11 cellular contexts compared by ENCODE assay signal in genomic region chr7:130350945-130351663, GRCh38. TPM values are rescaled to one million over a fixed set of nuclear protein-coding genes. Genes with fewer than 3 reads are reported as not detected.
DNase-seq lines count a peak whose midpoint lies in the region; ATAC-seq, FAIRE-seq and TF ChIP-seq lines count a peak whose summit lies in the region.
"Had no signal": no experiment of that assay in that cellular context is flagged by ENCODE, and none has a peak within 500 bp of the region (broad histone marks: within the 10 kb centered on the region; RNA-seq: fewer than 3 reads in every experiment).

No MANE protein-coding gene starts in this region.

- H3K36me3 ChIP-seq in astrocyte (ENCODE audit: insufficient read depth, low read length) (no peaks in the 10 kb centered on the region), HepG2 (replicated peaks in 1 of 2; ENCODE audit: control insufficient read depth in 1 of 2, insufficient read depth in 2 of 2, low read length in 2 of 2) (no peaks in the 10 kb centered on the region), upper lobe of left lung (no peaks in the 10 kb centered on the region)

- H3K36me3 Mint-ChIP-seq in activated CD4-positive, alpha-beta T cell treated with anti-CD3 and anti-CD28 coated beads, Interleukin-2, amount 10 ng/mL, durations not matched to agents 7 days and 5 days (ENCODE audit: low read depth) = no peaks in the 10 kb centered on the region
- H3K36me3 Mint-ChIP-seq in astrocyte (ENCODE audit: low read depth, unreplicated experiment) = no peaks in the 10 kb centered on the region

- H3K9me3 ChIP-seq in astrocyte (ENCODE audit: insufficient read depth, low read depth, low read length) (no peaks in the 10 kb centered on the region), HepG2 (ENCODE audit: low read length) (no peaks in the 10 kb centered on the region), upper lobe of left lung (no peaks in the 10 kb centered on the region)

- H3K9ac ChIP-seq in astrocyte (ENCODE audit: low read length) (no peak overlapping the region), HepG2 (ENCODE audit: insufficient read depth, low read depth, low read length) (peak overlapping the region; percentile 7; the same call in 1 of the 2 replicates)

- TF ChIP-seq CTCF in astrocyte (IDR thresholded peaks at IDR 0.05; ENCODE audit: insufficient read depth, low read depth, low read length) (no peak), HepG2 (CRISPR knock-in tag; IDR thresholded peaks at IDR 0.05) (no peak), upper lobe of left lung (IDR thresholded peaks at IDR 0.05) (no peak)

- H3K4me2 ChIP-seq in astrocyte (ENCODE audit: low read length) (peak overlapping the region; percentile 90), HepG2 (ENCODE audit: low read depth, low read length) (peak overlapping the region; percentile 57)

- peak overlapping the region; percentile 13 for H2AFZ ChIP-seq in astrocyte (ENCODE audit: low read depth, low read length)
- H2AFZ ChIP-seq in HepG2 (ENCODE audit: low read length) = no peak overlapping the region

- no peak for TF ChIP-seq RAD21 in HepG2 (CRISPR knock-in tag; IDR thresholded peaks at IDR 0.05)

- no peaks in the 10 kb centered on the region for H3K9me3 Mint-ChIP-seq in activated CD4-positive, alpha-beta T cell treated with anti-CD3 and anti-CD28 coated beads, Interleukin-2, amount 10 ng/mL, durations not matched to agents 7 days and 5 days
- H3K9me3 Mint-ChIP-seq in astrocyte (ENCODE audit: unreplicated experiment) = no peaks in the 10 kb centered on the region

- H3K27ac ChIP-seq in astrocyte (ENCODE audit: low read depth, low read length) (no peak overlapping the region), HepG2 (ENCODE audit: extremely low read length, insufficient read depth, low read length) (no peak overlapping the region), upper lobe of left lung (peak overlapping the region; percentile 10 to 58 (median 35))

- H3K4me3 Mint-ChIP-seq in activated CD4-positive, alpha-beta T cell treated with anti-CD3 and anti-CD28 coated beads, Interleukin-2, amount 10 ng/mL, durations not matched to agents 7 days and 5 days = no peak overlapping the region
- H3K4me3 Mint-ChIP-seq in astrocyte (ENCODE audit: unreplicated experiment) = no peak overlapping the region

- no peaks in the 10 kb centered on the region for H3K27me3 Mint-ChIP-seq in activated CD4-positive, alpha-beta T cell treated with anti-CD3 and anti-CD28 coated beads, Interleukin-2, amount 10 ng/mL, durations not matched to agents 7 days and 5 days
- H3K27me3 Mint-ChIP-seq in astrocyte (ENCODE audit: low read depth, unreplicated experiment) = peaks cover 8% of the 10 kb centered on the region

- peak; percentile 74 for ATAC-seq in HepG2
- ATAC-seq in upper lobe of left lung (ENCODE audit: low FRiP score in 2 of 2) = peak in 1 of 2 donors; percentile 28
- ATAC-seq in HG03025 (IDR thresholded peaks at IDR 0.05; ENCODE audit: low FRiP score, unreplicated experiment) = no peak
- ATAC-seq in GM18858 (IDR thresholded peaks at IDR 0.05; ENCODE audit: unreplicated experiment) = no peak

- peak overlapping the region; percentile 51 for H3K27ac Mint-ChIP-seq in activated CD4-positive, alpha-beta T cell treated with anti-CD3 and anti-CD28 coated beads, Interleukin-2, amount 10 ng/mL, durations not matched to agents 7 days and 5 days
- peak overlapping the region; percentile 70 for H3K27ac Mint-ChIP-seq in astrocyte (ENCODE audit: unreplicated experiment)

- H3K4me1 ChIP-seq in astrocyte (ENCODE audit: insufficient read depth, low read length) (peaks cover 30% of the 10 kb centered on the region), HepG2 (ENCODE audit: insufficient read depth, low read length) (peaks cover 32% of the 10 kb centered on the region), upper lobe of left lung (peaks cover 4 to 11% (median 7%) of the 10 kb centered on the region in 4 donors)

- 4% methylated on average over 10 of the region's 17 CpGs for WGBS in HepG2 (ENCODE audit: low lambda C conversion rate)
- WGBS in upper lobe of left lung, 2 donors = 54 to 58% methylated on average over 16 to 17 of the region's 17 CpGs

- H3K27me3 ChIP-seq in astrocyte (ENCODE audit: insufficient read depth, low read length) = no peaks in the 10 kb centered on the region
- H3K27me3 ChIP-seq in HepG2 (ENCODE audit: control insufficient read depth in 1 of 2, insufficient read depth in 2 of 2, low read length in 2 of 2) = peaks cover 5 to 19% of the 10 kb centered on the region in 2 experiments; a peak in 4 of 5 replicates
- no peaks in the 10 kb centered on the region for H3K27me3 ChIP-seq in upper lobe of left lung

- CTCF ChIA-PET in activated CD4-positive, alpha-beta T cell treated with anti-CD3 and anti-CD28 coated beads, Interleukin-2, amount 10 ng/mL, durations not matched to agents 7 days and 5 days (lab: Charles Lee) = interaction anchor here (1.1 kb wide), 1 partner anchor 18 kb away, joined by 4 read pairs; no protein-coding TSS in a partner anchor
- CTCF ChIA-PET in HepG2 (lab: Yijun Ruan, JAX; ENCODE audit: low intra/inter-chr PET ratio, low total read pairs) = no interaction called here

- no TSS peak for BruUV-seq in HepG2 (replicated peaks; lab: Mats Ljungman, UMichigan)

- H3K4me1 Mint-ChIP-seq in activated CD4-positive, alpha-beta T cell treated with anti-CD3 and anti-CD28 coated beads, Interleukin-2, amount 10 ng/mL, durations not matched to agents 7 days and 5 days = peaks cover 13% of the 10 kb centered on the region
- H3K4me1 Mint-ChIP-seq in astrocyte (ENCODE audit: low read depth, unreplicated experiment) = peaks cover 43% of the 10 kb centered on the region

- TF ChIP-seq EP300 in HepG2 (IDR thresholded peaks at IDR 0.05; ENCODE audit: low read depth in 2 of 2, low read length in 2 of 2) = no peak
- no peak for TF ChIP-seq EP300 in HepG2 (CRISPR knock-in tag; IDR thresholded peaks at IDR 0.05; ENCODE audit: borderline replicate concordance)
- TF ChIP-seq EP300 in upper lobe of left lung (IDR thresholded peaks at IDR 0.05) = no peak

- intact Hi-C loops in HepG2 (cut with micrococcal nuclease; ENCODE audit: unreplicated experiment) = no loop called here

- TF ChIP-seq POLR2A in HepG2 (IDR thresholded peaks at IDR 0.05; ENCODE audit: insufficient read depth in 1 of 2, low read depth in 2 of 2, low read length in 2 of 2) (no peak), upper lobe of left lung (IDR thresholded peaks at IDR 0.05) (no peak)

- H4K20me1 ChIP-seq in astrocyte (ENCODE audit: insufficient read depth, low read length) = no peaks in the 10 kb centered on the region
- H4K20me1 ChIP-seq in HepG2 (ENCODE audit: insufficient read depth, low read length) = no peaks in the 10 kb centered on the region

- H3K79me2 ChIP-seq in astrocyte (ENCODE audit: insufficient read depth, low read length) = no peaks in the 10 kb centered on the region
- H3K79me2 ChIP-seq in HepG2 (ENCODE audit: insufficient read depth, low read length) = no peaks in the 10 kb centered on the region

- no peak for DNase-seq in activated CD4-positive, alpha-beta T cell treated with anti-CD3 and anti-CD28 coated beads, Interleukin-2, amount 10 ng/mL, durations not matched to agents 7 days and 5 days
- DNase-seq in activated CD4-positive, alpha-beta T cell treated with anti-CD3 and anti-CD28 coated beads, Interleukin-2, amount 50 U/mL, for 1 hour = no peak
- no peak for DNase-seq in astrocyte (ENCODE audit: low read depth)
- DNase-seq in HepG2 (ENCODE audit: low spot score) = peak; percentile 31
- DNase-seq in upper lobe of left lung = peak in 1 of 2 donors; percentile 11
- DNase-seq in activated CD4-positive, CD25-positive, alpha-beta regulatory T cell (lab: John Stamatoyannopoulos, UW) = no peak
- DNase-seq: kidney glomerular epithelial cell; NCI-H1048; stimulated activated CD4-positive, alpha-beta T cell treated with anti-CD3 and anti-CD28 coated beads, Interleukin-1b, Interleukin-23, amount 100 ng/mL, for 48 hours had no signal

- no peak overlapping the region for H3K4me3 ChIP-seq in astrocyte (ENCODE audit: insufficient read depth, low read depth, low read length)
- H3K4me3 ChIP-seq in HepG2 (replicated peaks in 1 of 3; ENCODE audit: insufficient read depth in 1 of 3, low read depth in 2 of 3, low read length in 3 of 3) = peak overlapping the region in 1 of 3 experiments; percentile 19; a peak in 1 of 6 replicates
- no peak overlapping the region for H3K4me3 ChIP-seq in upper lobe of left lung

- POLR2A ChIA-PET in activated CD4-positive, alpha-beta T cell treated with anti-CD3 and anti-CD28 coated beads, Interleukin-2, amount 10 ng/mL, durations not matched to agents 7 days and 5 days (lab: Charles Lee) = no interaction called here
- POLR2A ChIA-PET in HepG2 (lab: Yijun Ruan, JAX) = no interaction called here

- FAIRE-seq in astrocyte (lab: Jason Lieb, UNC) (no peak), HepG2 (lab: Jason Lieb, UNC) (no peak)

- in situ Hi-C loops in HepG2 (cut with HindIII; ENCODE audit: extremely low pct_ligation_motif_present, low pct_unique_long_range_greater_than_20kb) = no loop called here

RNA-seq across cellular contexts. Expression of gene CPA5, which starts 6.5 kb away (rescaled TPM):
- total RNA-seq in activated CD4-positive, alpha-beta T cell treated with anti-CD3 and anti-CD28 coated beads, Interleukin-2, amount 10 ng/mL, durations not matched to agents 7 days and 5 days = not detected
- total RNA-seq in astrocyte = not detected in 2 replicates
- total RNA-seq in HepG2 (2016; rRNA removed; fragmentation: Illumina TruSeq; extraction: Trizol) = not detected in 2 replicates
- not detected in 2 replicates for total RNA-seq in HepG2 (2016; cell fraction: cytosol; rRNA removed; fragmentation: Illumina TruSeq; extraction: Trizol; ENCODE audit: low read depth)
- not detected in 2 replicates for total RNA-seq in HepG2 (2016; cell fraction: insoluble cytoplasmic fraction; rRNA removed; fragmentation: Illumina TruSeq; extraction: Trizol)
- not detected in 2 replicates for total RNA-seq in HepG2 (2016; cell fraction: membrane; rRNA removed; fragmentation: Illumina TruSeq; extraction: Trizol)
- total RNA-seq in HepG2 (2016; cell fraction: nucleus; rRNA removed; fragmentation: Illumina TruSeq; extraction: Trizol) = not detected in 2 replicates
- 0.30 and 0.48 TPM in 2 replicates for polyA plus RNA-seq in HepG2 (2011; rRNA removed)
- polyA plus RNA-seq in HepG2 (2011; cell fraction: cytosol; rRNA removed) = 0.20 and 0.21 TPM in 2 replicates
- polyA plus RNA-seq in HepG2 (2011; cell fraction: nucleus; rRNA removed) = 1.4 and 1.6 TPM in 2 replicates
- 0.59 TPM in 1 of 2 replicates, not detected in the other for polyA plus RNA-seq in HepG2 (2012)
- 0.19 TPM in 1 of 2 replicates, not detected in the other for polyA plus RNA-seq in HepG2 (2016; cell fraction: cytosol; fragmentation: Illumina TruSeq; extraction: Trizol; ENCODE audit: low read depth)
- polyA plus RNA-seq in HepG2 (2016; cell fraction: insoluble cytoplasmic fraction; fragmentation: Illumina TruSeq; extraction: Trizol; ENCODE audit: low read depth) = not detected in 2 replicates
- polyA plus RNA-seq in HepG2 (2016; cell fraction: membrane; fragmentation: Illumina TruSeq; extraction: Trizol; ENCODE audit: low read depth) = 0.30 TPM in 1 of 2 replicates, not detected in the other
- not detected in 2 replicates for polyA plus RNA-seq in HepG2 (2016; cell fraction: nucleus; fragmentation: Illumina TruSeq; extraction: Trizol; ENCODE audit: insufficient read depth, low read depth)
- polyA minus RNA-seq in HepG2 (2011; rRNA and poly(A)+ RNA removed; ENCODE audit: low replicate concordance) = 1.0 TPM in 1 of 2 replicates, not detected in the other
- not detected in 2 replicates for polyA minus RNA-seq in HepG2 (2011; cell fraction: cytosol; rRNA and poly(A)+ RNA removed)
- polyA minus RNA-seq in HepG2 (2011; cell fraction: nucleus; rRNA and poly(A)+ RNA removed) = not detected in 2 replicates
- not detected for total RNA-seq in upper lobe of left lung

RNA-seq across cellular contexts. Expression of gene CPA1, which starts 29.2 kb away (rescaled TPM):
- total RNA-seq in activated CD4-positive, alpha-beta T cell treated with anti-CD3 and anti-CD28 coated beads, Interleukin-2, amount 10 ng/mL, durations not matched to agents 7 days and 5 days = not detected
- total RNA-seq in astrocyte = not detected in 2 replicates
- 0.20 TPM in 1 of 2 replicates, not detected in the other for total RNA-seq in HepG2 (2016; rRNA removed; fragmentation: Illumina TruSeq; extraction: Trizol)
- 0.20 and 0.35 TPM in 2 replicates for total RNA-seq in HepG2 (2016; cell fraction: cytosol; rRNA removed; fragmentation: Illumina TruSeq; extraction: Trizol; ENCODE audit: low read depth)
- not detected in 2 replicates for total RNA-seq in HepG2 (2016; cell fraction: insoluble cytoplasmic fraction; rRNA removed; fragmentation: Illumina TruSeq; extraction: Trizol)
- total RNA-seq in HepG2 (2016; cell fraction: membrane; rRNA removed; fragmentation: Illumina TruSeq; extraction: Trizol) = 0.34 TPM in 1 of 2 replicates, not detected in the other
- not detected in 2 replicates for total RNA-seq in HepG2 (2016; cell fraction: nucleus; rRNA removed; fragmentation: Illumina TruSeq; extraction: Trizol)
- 0.57 and 0.58 TPM in 2 replicates for polyA plus RNA-seq in HepG2 (2011; rRNA removed)
- 0.42 and 0.77 TPM in 2 replicates for polyA plus RNA-seq in HepG2 (2011; cell fraction: cytosol; rRNA removed)
- 1.2 and 2.4 TPM in 2 replicates for polyA plus RNA-seq in HepG2 (2011; cell fraction: nucleus; rRNA removed)
- 0.16 TPM in 1 of 2 replicates, not detected in the other for polyA plus RNA-seq in HepG2 (2012)
- polyA plus RNA-seq in HepG2 (2016; cell fraction: cytosol; fragmentation: Illumina TruSeq; extraction: Trizol; ENCODE audit: low read depth) = 0.17 and 0.27 TPM in 2 replicates
- 0.22 TPM in 1 of 2 replicates, not detected in the other for polyA plus RNA-seq in HepG2 (2016; cell fraction: insoluble cytoplasmic fraction; fragmentation: Illumina TruSeq; extraction: Trizol; ENCODE audit: low read depth)
- 0.14 TPM in 1 of 2 replicates, not detected in the other for polyA plus RNA-seq in HepG2 (2016; cell fraction: membrane; fragmentation: Illumina TruSeq; extraction: Trizol; ENCODE audit: low read depth)
- not detected in 2 replicates for polyA plus RNA-seq in HepG2 (2016; cell fraction: nucleus; fragmentation: Illumina TruSeq; extraction: Trizol; ENCODE audit: insufficient read depth, low read depth)
- not detected in 2 replicates for polyA minus RNA-seq in HepG2 (2011; rRNA and poly(A)+ RNA removed; ENCODE audit: low replicate concordance)
- not detected in 2 replicates for polyA minus RNA-seq in HepG2 (2011; cell fraction: cytosol; rRNA and poly(A)+ RNA removed)
- polyA minus RNA-seq in HepG2 (2011; cell fraction: nucleus; rRNA and poly(A)+ RNA removed) = 0.90 and 1.2 TPM in 2 replicates
- 10 to 100 TPM in 2 of 6 donors, not detected in 4; 12.6 to 21.8 TPM for total RNA-seq in upper lobe of left lung

RNA-seq across cellular contexts. Expression of gene CPA4, which starts 58.1 kb away (rescaled TPM):
- total RNA-seq in activated CD4-positive, alpha-beta T cell treated with anti-CD3 and anti-CD28 coated beads, Interleukin-2, amount 10 ng/mL, durations not matched to agents 7 days and 5 days = not detected
- total RNA-seq in astrocyte = 98.6 and 111 TPM in 2 replicates
- 0.17 and 0.22 TPM in 2 replicates for total RNA-seq in HepG2 (2016; rRNA removed; fragmentation: Illumina TruSeq; extraction: Trizol)
- not detected in 2 replicates for total RNA-seq in HepG2 (2016; cell fraction: cytosol; rRNA removed; fragmentation: Illumina TruSeq; extraction: Trizol; ENCODE audit: low read depth)
- 0.24 TPM in 2 replicates for total RNA-seq in HepG2 (2016; cell fraction: insoluble cytoplasmic fraction; rRNA removed; fragmentation: Illumina TruSeq; extraction: Trizol)
- total RNA-seq in HepG2 (2016; cell fraction: membrane; rRNA removed; fragmentation: Illumina TruSeq; extraction: Trizol) = 0.06 TPM in 1 of 2 replicates, not detected in the other
- total RNA-seq in HepG2 (2016; cell fraction: nucleus; rRNA removed; fragmentation: Illumina TruSeq; extraction: Trizol) = 0.88 and 1.2 TPM in 2 replicates
- 0.20 and 0.39 TPM in 2 replicates for polyA plus RNA-seq in HepG2 (2011; rRNA removed)
- 0.11 and 0.32 TPM in 2 replicates for polyA plus RNA-seq in HepG2 (2011; cell fraction: cytosol; rRNA removed)
- 0.27 and 0.93 TPM in 2 replicates for polyA plus RNA-seq in HepG2 (2011; cell fraction: nucleus; rRNA removed)
- polyA plus RNA-seq in HepG2 (2012) = not detected in 2 replicates
- not detected in 2 replicates for polyA plus RNA-seq in HepG2 (2016; cell fraction: cytosol; fragmentation: Illumina TruSeq; extraction: Trizol; ENCODE audit: low read depth)
- 0.58 TPM in 1 of 2 replicates, not detected in the other for polyA plus RNA-seq in HepG2 (2016; cell fraction: insoluble cytoplasmic fraction; fragmentation: Illumina TruSeq; extraction: Trizol; ENCODE audit: low read depth)
- not detected in 2 replicates for polyA plus RNA-seq in HepG2 (2016; cell fraction: membrane; fragmentation: Illumina TruSeq; extraction: Trizol; ENCODE audit: low read depth)
- polyA plus RNA-seq in HepG2 (2016; cell fraction: nucleus; fragmentation: Illumina TruSeq; extraction: Trizol; ENCODE audit: insufficient read depth, low read depth) = 0.86 and 1.1 TPM in 2 replicates
- polyA minus RNA-seq in HepG2 (2011; rRNA and poly(A)+ RNA removed; ENCODE audit: low replicate concordance) = 0.12 and 15.7 TPM in 2 replicates
- 0.49 TPM in 1 of 2 replicates, not detected in the other for polyA minus RNA-seq in HepG2 (2011; cell fraction: cytosol; rRNA and poly(A)+ RNA removed)
- polyA minus RNA-seq in HepG2 (2011; cell fraction: nucleus; rRNA and poly(A)+ RNA removed) = 0.50 TPM in 1 of 2 replicates, not detected in the other
- under 1 TPM in 2 of 6 donors, not detected in 4; 0.20 to 0.34 TPM for total RNA-seq in upper lobe of left lung

Comparison
In these comparisons a context has a peak if more than half of its experiments do, and no peak if none do; other contexts are left out.
1. H3K27ac ChIP-seq: peak in upper lobe of left lung (4 of 4); none in astrocyte (single experiment) and HepG2 (single experiment).
2. RNA of gene CPA4, which starts 58.1 kb away (total RNA-seq): 98.6 to 111 TPM in astrocyte; 0.06 to 1.2 TPM in HepG2, not detected in activated CD4-positive, alpha-beta T cell treated with anti-CD3 and anti-CD28 coated beads, Interleukin-2, amount 10 ng/mL, durations not matched to agents 7 days and 5 days and 0.20 to 0.34 TPM in upper lobe of left lung; every median in the first group is over 10 times any median in the second.